In the genomic region with DNA sequence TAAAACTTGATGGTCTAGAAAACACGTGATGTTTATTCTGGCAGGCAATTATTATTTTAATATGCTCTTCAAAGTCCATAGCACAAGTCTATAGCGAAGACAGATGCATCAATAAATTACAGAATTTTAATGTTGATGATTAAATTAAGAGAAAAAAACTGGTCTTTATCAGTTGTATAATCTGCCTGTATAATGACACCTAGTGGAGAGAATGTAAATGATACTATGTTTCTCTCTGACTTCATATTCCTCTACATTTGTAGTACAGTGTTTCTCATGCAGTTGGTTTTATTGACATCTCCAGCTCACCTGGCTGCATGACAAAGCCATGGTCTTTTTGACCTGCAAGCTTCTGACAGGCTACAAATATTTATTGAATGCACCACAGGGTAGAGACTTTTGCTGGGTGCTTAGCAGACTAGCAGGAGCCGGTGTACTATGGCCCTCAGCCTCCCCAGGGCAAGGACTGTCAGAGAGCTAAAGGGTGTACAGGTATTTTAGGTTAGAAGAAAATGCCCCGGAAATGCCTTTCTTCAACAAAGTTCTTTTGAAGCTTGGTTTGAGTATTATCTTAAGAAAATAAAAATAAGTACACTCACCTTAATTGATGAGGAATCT, we compare ENCODE assay signal across 11 cellular contexts.
DNase-seq lines count a peak whose midpoint lies in the region; ATAC-seq and TF ChIP-seq lines count a peak whose summit lies in the region.
"Had no signal": no experiment of that assay in that cellular context is flagged by ENCODE, and none has a peak within 500 bp of the region (broad histone marks: within the 10 kb centered on the region; RNA-seq: fewer than 3 reads in every experiment).

No MANE protein-coding gene starts in this region.

- H3K27me3 ChIP-seq in GM23248 (replicated peaks; ENCODE audit: insufficient read depth) = no peaks in the 10 kb centered on the region
- H3K27me3 ChIP-seq: right atrium auricular region had no signal

- H3K9me2 ChIP-seq in GM23248 (ENCODE audit: insufficient read depth) = no peaks in the 10 kb centered on the region

- no peaks in the 10 kb centered on the region for H3F3A ChIP-seq in GM23248 (ENCODE audit: insufficient read depth)

- H3K4me1 Mint-ChIP-seq in glutamatergic neuron (ENCODE audit: low read depth, unreplicated experiment) = peaks cover 2% of the 10 kb centered on the region
- H3K4me1 Mint-ChIP-seq in activated T-cell treated with anti-CD3 and anti-CD28 coated beads, Interleukin-2, amount 50 U/mL, for 24 hours (ENCODE audit: low read depth) = no peaks in the 10 kb centered on the region
- H3K4me1 Mint-ChIP-seq: stimulated activated effector memory CD8-positive, alpha-beta T cell treated with anti-CD3 and anti-CD28 coated beads, Interleukin-12 subunit alpha, Interleukin-12 subunit beta, amount 100 ng/mL, for 72 hours had no signal

- H3K4me3 ChIP-seq in GM23248 = no peak overlapping the region
- H3K4me3 ChIP-seq: right atrium auricular region had no signal

- no peaks in the 10 kb centered on the region for H4K20me1 ChIP-seq in GM23248 (ENCODE audit: insufficient read depth)

- DNase-seq in AG09319 (ENCODE audit: extremely low read depth, low read depth) (no peak), GM23248 (peak; percentile 37), RWPE1 (ENCODE audit: low spot score) (peak; percentile 24), glutamatergic neuron (no peak), GDM1 (lab: John Stamatoyannopoulos, UW) (no peak)
- DNase-seq in activated naive CD4-positive, alpha-beta T cell treated with anti-CD3 and anti-CD28 coated beads, Interleukin-2, amount 50 U/mL, for 16 hours = no peak
- no peak for DNase-seq in activated T-cell treated with anti-CD3 and anti-CD28 coated beads, Interleukin-2, amount 50 U/mL, for 24 hours
- DNase-seq: T-helper 9 cell had no signal

- no peaks in the 10 kb centered on the region for H3K9me3 Mint-ChIP-seq in glutamatergic neuron (ENCODE audit: unreplicated experiment)
- no peaks in the 10 kb centered on the region for H3K9me3 Mint-ChIP-seq in activated T-cell treated with anti-CD3 and anti-CD28 coated beads, Interleukin-2, amount 50 U/mL, for 24 hours
- H3K9me3 Mint-ChIP-seq: stimulated activated effector memory CD8-positive, alpha-beta T cell treated with anti-CD3 and anti-CD28 coated beads, Interleukin-12 subunit alpha, Interleukin-12 subunit beta, amount 100 ng/mL, for 72 hours had no signal

- peak; percentile 28 for TF ChIP-seq CTCF in AG09319 (IDR thresholded peaks at IDR 0.05; ENCODE audit: low read depth, low read length)
- TF ChIP-seq CTCF in RWPE1 (conservative IDR thresholded peaks at IDR 0.05; ENCODE audit: low read depth) = peak; percentile 21; the same call in 1 of the 2 replicates
- peak; percentile 66 for TF ChIP-seq CTCF in glutamatergic neuron (IDR thresholded peaks at IDR 0.05; ENCODE audit: partially characterized antibody, unreplicated experiment)

- no peak overlapping the region for H2AFZ ChIP-seq in GM23248

- ATAC-seq in GM21786 (IDR thresholded peaks at IDR 0.05; ENCODE audit: unreplicated experiment) = no peak
- ATAC-seq: stimulated activated effector memory CD8-positive, alpha-beta T cell treated with anti-CD3 and anti-CD28 coated beads, Interleukin-12 subunit alpha, Interleukin-12 subunit beta, amount 100 ng/mL, for 72 hours had no signal

- no peaks in the 10 kb centered on the region for H3K4me1 ChIP-seq in GM23248 (ENCODE audit: insufficient read depth)
- H3K4me1 ChIP-seq: right atrium auricular region had no signal

- H3K36me3 ChIP-seq in GM23248 (ENCODE audit: low read depth) = no peaks in the 10 kb centered on the region
- H3K36me3 ChIP-seq: right atrium auricular region had no signal

- H3K27ac ChIP-seq in GM23248 (no peak overlapping the region), RWPE1 (no peak overlapping the region)
- H3K27ac ChIP-seq: right atrium auricular region had no signal

- no peaks in the 10 kb centered on the region for H3K27me3 Mint-ChIP-seq in glutamatergic neuron (ENCODE audit: unreplicated experiment)
- peaks cover 8% of the 10 kb centered on the region for H3K27me3 Mint-ChIP-seq in activated T-cell treated with anti-CD3 and anti-CD28 coated beads, Interleukin-2, amount 50 U/mL, for 24 hours

- H3K9me3 ChIP-seq in GM23248 (ENCODE audit: low read depth) = no peaks in the 10 kb centered on the region
- H3K9me3 ChIP-seq: right atrium auricular region had no signal

- no peaks in the 10 kb centered on the region for H3K36me3 Mint-ChIP-seq in glutamatergic neuron (ENCODE audit: unreplicated experiment)
- no peaks in the 10 kb centered on the region for H3K36me3 Mint-ChIP-seq in activated T-cell treated with anti-CD3 and anti-CD28 coated beads, Interleukin-2, amount 50 U/mL, for 24 hours (ENCODE audit: low read depth)
- H3K36me3 Mint-ChIP-seq: stimulated activated effector memory CD8-positive, alpha-beta T cell treated with anti-CD3 and anti-CD28 coated beads, Interleukin-12 subunit alpha, Interleukin-12 subunit beta, amount 100 ng/mL, for 72 hours had no signal

- in situ Hi-C loops in GM23248 (cut with MboI) = no loop called here

- no peak overlapping the region for H3K4me3 Mint-ChIP-seq in glutamatergic neuron (ENCODE audit: unreplicated experiment)
- H3K4me3 Mint-ChIP-seq in activated T-cell treated with anti-CD3 and anti-CD28 coated beads, Interleukin-2, amount 50 U/mL, for 24 hours = no peak overlapping the region
- H3K4me3 Mint-ChIP-seq: stimulated activated effector memory CD8-positive, alpha-beta T cell treated with anti-CD3 and anti-CD28 coated beads, Interleukin-12 subunit alpha, Interleukin-12 subunit beta, amount 100 ng/mL, for 72 hours had no signal

- no peaks in the 10 kb centered on the region for H3K79me2 ChIP-seq in GM23248 (ENCODE audit: insufficient read depth)

- CTCF ChIA-PET in RWPE1 (lab: Yijun Ruan, JAX) = interaction anchor here (0.6 kb wide), 1 partner anchor 455 kb away, joined by 3 read pairs; no protein-coding TSS in a partner anchor

- no peak overlapping the region for H3K9ac ChIP-seq in GM23248

- WGBS in GM23248 (ENCODE audit: low coverage in 1 of 2, low lambda C conversion rate in 2 of 2, missing lambda C conversion rate in 2 of 2), 2 experiments = 53 to 60% methylated on average over 4 of the region's 4 CpGs

- POLR2A ChIA-PET in RWPE1 (lab: Yijun Ruan, JAX; ENCODE audit: low non-redundant PET) = no interaction called here

- no peak overlapping the region for H3K4me2 ChIP-seq in GM23248 (ENCODE audit: unreplicated experiment)

- H3K27ac Mint-ChIP-seq in glutamatergic neuron (ENCODE audit: unreplicated experiment) = no peak overlapping the region
- H3K27ac Mint-ChIP-seq in activated T-cell treated with anti-CD3 and anti-CD28 coated beads, Interleukin-2, amount 50 U/mL, for 24 hours = no peak overlapping the region
- H3K27ac Mint-ChIP-seq: stimulated activated effector memory CD8-positive, alpha-beta T cell treated with anti-CD3 and anti-CD28 coated beads, Interleukin-12 subunit alpha, Interleukin-12 subunit beta, amount 100 ng/mL, for 72 hours had no signal

Comparison
In these comparisons a context has a peak if more than half of its experiments do, and no peak if none do; other contexts are left out.
1. DNase-seq: peak in GM23248 (single experiment) and RWPE1 (single experiment); none in AG09319 (single experiment), glutamatergic neuron (single experiment), activated naive CD4-positive, alpha-beta T cell treated with anti-CD3 and anti-CD28 coated beads, Interleukin-2, amount 50 U/mL, for 16 hours (single experiment), activated T-cell treated with anti-CD3 and anti-CD28 coated beads, Interleukin-2, amount 50 U/mL, for 24 hours (single experiment) and GDM1 (single experiment).
2. Peak in every context shown above with its lines, with median percentiles within 50 percentile points of each other: CTCF ChIP-seq.